In the genomic region with DNA sequence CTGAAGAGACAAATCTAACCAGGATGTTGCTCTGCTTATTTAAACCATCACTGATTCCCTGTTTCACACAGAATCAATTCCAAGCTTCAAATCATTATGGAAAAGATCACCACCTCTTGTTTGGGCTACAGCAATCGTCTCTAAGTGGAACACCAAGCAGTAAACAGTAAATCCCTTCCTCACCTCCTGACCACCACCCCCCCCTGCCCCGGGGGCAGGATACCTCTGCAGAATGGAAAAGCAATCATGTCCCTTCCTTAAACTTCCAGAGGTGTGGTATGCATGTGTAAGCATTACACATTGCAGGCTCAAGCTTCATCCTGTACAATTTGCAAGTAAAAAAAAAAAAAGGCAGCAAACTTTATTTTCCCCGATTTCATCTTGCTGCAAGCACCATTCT, we compare ENCODE assay signal across 22 cellular contexts.
A peak's percentile ranks its signal among the peaks of the same experiment; 100 is the strongest.
DNase-seq lines count a peak whose midpoint lies in the region; ATAC-seq and TF ChIP-seq lines count a peak whose summit lies in the region.
"Had no signal": no experiment of that assay in that cellular context is flagged by ENCODE, and none has a peak within 500 bp of the region (broad histone marks: within the 10 kb centered on the region; RNA-seq: fewer than 3 reads in every experiment).

No MANE protein-coding gene starts in this region.

- ATAC-seq in gastrocnemius medialis = no peak

- TF ChIP-seq CTCF in nephron progenitor cell (IDR thresholded peaks at IDR 0.05) (no peak), neural progenitor cell (IDR thresholded peaks at IDR 0.05) (no peak), gastrocnemius medialis (IDR thresholded peaks at IDR 0.05 in 4 of 5, conservative IDR thresholded peaks at IDR 0.05 in 1 of 5) (no peak)

- in situ Hi-C loops in gastrocnemius medialis (cut with MboI; ENCODE audit: low sequenced_read_pairs in 4 of 4) = no loop called here

- H2AFZ ChIP-seq in neural progenitor cell (replicated peaks) = no peak overlapping the region

- H3K27me3 ChIP-seq in neural progenitor cell = no peaks in the 10 kb centered on the region
- peaks cover 0 to 4% (median 0%) of the 10 kb centered on the region in 3 donors for H3K27me3 ChIP-seq in gastrocnemius medialis
- H3K27me3 ChIP-seq: BE2C, BLaER1 had no signal

- no peak overlapping the region for H3K4me3 ChIP-seq in neural progenitor cell
- no peak overlapping the region for H3K4me3 ChIP-seq in gastrocnemius medialis
- H3K4me3 ChIP-seq: BLaER1 had no signal

- H3K4me3 Mint-ChIP-seq in nephron progenitor cell (no peak overlapping the region), neural progenitor cell (no peak overlapping the region)
- H3K4me3 Mint-ChIP-seq: CD14-positive monocyte; CD4-positive, alpha-beta memory T cell; CD4-positive, CD25-positive, alpha-beta regulatory T cell; CD8-positive, alpha-beta memory T cell had no signal

- H3K36me3 ChIP-seq in neural progenitor cell (no peaks in the 10 kb centered on the region), gastrocnemius medialis (no peaks in the 10 kb centered on the region)
- H3K36me3 ChIP-seq: BE2C, BLaER1 had no signal

- H3K79me2 ChIP-seq in neural progenitor cell (ENCODE audit: low read depth) = no peaks in the 10 kb centered on the region

- H3K27ac Mint-ChIP-seq in nephron progenitor cell = peak overlapping the region; percentile 21
- no peak overlapping the region for H3K27ac Mint-ChIP-seq in neural progenitor cell
- H3K27ac Mint-ChIP-seq: CD14-positive monocyte; CD4-positive, alpha-beta memory T cell; CD4-positive, CD25-positive, alpha-beta regulatory T cell; CD8-positive, alpha-beta memory T cell had no signal

- DNase-seq in islet precursor cell = peak; percentile 73
- DNase-seq in nephron progenitor cell = no peak
- DNase-seq in neural progenitor cell (ENCODE audit: low spot score) = no peak
- DNase-seq in gastrocnemius medialis = no peak
- no peak for DNase-seq in NCI-H1694 (lab: John Stamatoyannopoulos, UW)
- DNase-seq: 8988T; ACHN; BE2C; C1 segment of cervical spinal cord; CD4-positive, alpha-beta memory T cell; CD4-positive, CD25-positive, alpha-beta regulatory T cell; CD8-positive, alpha-beta memory T cell; COR-L47; DMS 273 treated with DMSO at 0.1 percent for 48 hours; DMS153; DMS53; DMS79; DND-41; EL; GF-D8 had no signal

- H3K4me1 Mint-ChIP-seq in nephron progenitor cell (peaks cover 19% of the 10 kb centered on the region), neural progenitor cell (peaks cover 18% of the 10 kb centered on the region)
- H3K4me1 Mint-ChIP-seq: CD14-positive monocyte; CD4-positive, alpha-beta memory T cell; CD4-positive, CD25-positive, alpha-beta regulatory T cell; CD8-positive, alpha-beta memory T cell had no signal

- H3K27me3 Mint-ChIP-seq in nephron progenitor cell (ENCODE audit: low read depth, poor library complexity) (peaks cover 11% of the 10 kb centered on the region), neural progenitor cell (ENCODE audit: insufficient read depth, low read depth) (peaks cover 2% of the 10 kb centered on the region)
- H3K27me3 Mint-ChIP-seq: CD4-positive, CD25-positive, alpha-beta regulatory T cell had no signal

- intact Hi-C loops in gastrocnemius medialis (cut with DNase I; ENCODE audit: low total_unique reads) = no loop called here

- H3K36me3 Mint-ChIP-seq in nephron progenitor cell (ENCODE audit: low read depth) = peaks cover 5% of the 10 kb centered on the region
- H3K36me3 Mint-ChIP-seq in neural progenitor cell = peaks cover 3% of the 10 kb centered on the region
- H3K36me3 Mint-ChIP-seq: CD14-positive monocyte; CD4-positive, alpha-beta memory T cell; CD4-positive, CD25-positive, alpha-beta regulatory T cell; CD8-positive, alpha-beta memory T cell had no signal

- no peaks in the 10 kb centered on the region for H4K20me1 ChIP-seq in neural progenitor cell (ENCODE audit: low read depth)
- H4K20me1 ChIP-seq: BLaER1 had no signal

- H3K9me3 Mint-ChIP-seq in nephron progenitor cell = peaks cover 42% of the 10 kb centered on the region
- peaks cover 12% of the 10 kb centered on the region for H3K9me3 Mint-ChIP-seq in neural progenitor cell

- H3K27ac ChIP-seq in neural progenitor cell = no peak overlapping the region
- H3K27ac ChIP-seq in gastrocnemius medialis = no peak overlapping the region
- H3K27ac ChIP-seq: BLaER1 had no signal

- H3K9me3 ChIP-seq in neural progenitor cell (ENCODE audit: low read depth) (no peaks in the 10 kb centered on the region), gastrocnemius medialis (no peaks in the 10 kb centered on the region)
- H3K9me3 ChIP-seq: BE2C had no signal

- no peaks in the 10 kb centered on the region for H3F3A ChIP-seq in neural progenitor cell (ENCODE audit: low read depth)

- no peak for TF ChIP-seq POLR2A in gastrocnemius medialis (IDR thresholded peaks at IDR 0.05)

- no peak overlapping the region for H3K9ac ChIP-seq in neural progenitor cell
- H3K9ac ChIP-seq: BLaER1 had no signal

- H3K4me1 ChIP-seq in neural progenitor cell = no peaks in the 10 kb centered on the region
- H3K4me1 ChIP-seq in gastrocnemius medialis = no peaks in the 10 kb centered on the region
- H3K4me1 ChIP-seq: BE2C, BLaER1 had no signal

- no peak overlapping the region for H3K4me2 ChIP-seq in neural progenitor cell
- H3K4me2 ChIP-seq: BLaER1 had no signal
